9 cellular contexts compared by ENCODE assay signal in the genomic region with DNA sequence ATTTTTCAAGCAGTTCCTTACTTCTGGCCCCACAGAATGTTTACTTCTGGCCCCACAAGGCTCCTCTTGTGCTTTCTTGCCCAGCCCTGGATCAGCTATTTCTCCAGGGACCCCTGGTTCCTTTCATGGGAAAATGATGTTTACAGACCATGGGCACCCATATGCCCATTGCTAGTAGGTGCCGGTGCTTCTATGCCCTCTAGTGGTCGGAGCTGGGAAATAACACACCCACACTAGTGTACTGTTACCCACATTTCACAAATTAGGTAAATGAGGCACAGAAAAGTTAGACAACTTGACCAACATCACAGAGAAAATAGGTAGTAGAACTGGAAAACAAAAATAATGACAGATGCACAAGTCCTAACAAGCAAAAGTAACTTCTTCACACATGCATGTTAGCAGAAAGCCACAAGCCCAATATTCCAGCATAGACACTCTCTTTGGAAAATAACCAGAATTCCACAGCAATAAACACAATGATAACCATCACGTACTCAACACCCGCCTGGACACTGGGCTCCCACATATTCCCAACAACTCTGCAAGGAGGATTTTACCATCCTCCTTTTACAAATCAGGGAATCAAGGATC. TPM values are rescaled to one million over a fixed set of nuclear protein-coding genes. Genes with fewer than 3 reads are reported as not detected.
DNase-seq lines count a peak whose midpoint lies in the region; ATAC-seq and TF ChIP-seq lines count a peak whose summit lies in the region.
"Had no signal": no experiment of that assay in that cellular context is flagged by ENCODE, and none has a peak within 500 bp of the region (broad histone marks: within the 10 kb centered on the region; RNA-seq: fewer than 3 reads in every experiment).

No MANE protein-coding gene starts in this region.

- H3K4me3 ChIP-seq in HL-60 (replicated peaks; ENCODE audit: insufficient read depth, low read length): no peak overlapping the region
- H3K4me3 ChIP-seq in right atrium auricular region: no peak overlapping the region

- ATAC-seq in GM18867 (IDR thresholded peaks at IDR 0.05; ENCODE audit: unreplicated experiment): no peak

- DNase-seq in CMK (ENCODE audit: low read depth): peak; percentile 15
- peak; percentile 28 to 80 for DNase-seq in HL-60 (ENCODE audit: low read depth in 1 of 2, low spot score in 1 of 2)
- peak; percentile 72 for DNase-seq in SK-MEL-5 (ENCODE audit: low read depth, low spot score)
- DNase-seq in activated naive CD4-positive, alpha-beta T cell (lab: John Stamatoyannopoulos, UW): peak in 3 of 4 experiments; percentile 18 to 57 (median 43)
- no peak for DNase-seq in right atrium auricular region (ENCODE audit: low spot score)
- DNase-seq in stimulated activated CD4-positive, alpha-beta T cell treated with anti-CD3 and anti-CD28 coated beads, Interleukin-15, amount 100 ng/mL, for 48 hours (ENCODE audit: low read depth in 2 of 2): peak; percentile 37 to 68
- DNase-seq in posterior vena cava (ENCODE audit: low spot score): no peak

- H3K36me3 ChIP-seq in right atrium auricular region: no peaks in the 10 kb centered on the region

- H3K27me3 ChIP-seq in HL-60 (ENCODE audit: insufficient read depth, poor library complexity, severe bottlenecking): no peaks in the 10 kb centered on the region
- H3K27me3 ChIP-seq in right atrium auricular region: no peaks in the 10 kb centered on the region

- no peaks in the 10 kb centered on the region for H3K9me3 ChIP-seq in right atrium auricular region

- in situ Hi-C loops in SK-MEL-5 (cut with HindIII; ENCODE audit: low pct_unique_long_range_greater_than_20kb, low sequenced_read_pairs): no loop called here

- no peaks in the 10 kb centered on the region for H3K4me1 ChIP-seq in right atrium auricular region

- TF ChIP-seq CTCF in HL-60 (IDR thresholded peaks at IDR 0.05; ENCODE audit: insufficient read depth, low read length) (peak; percentile 45), right atrium auricular region (IDR thresholded peaks at IDR 0.05) (peak; percentile 57 to 70)

- intact Hi-C loops in posterior vena cava (cut with DNase I): no loop called here

- H3K27ac ChIP-seq in HL-60 (replicated peaks): peak overlapping the region; percentile 14; the same call in 1 of the 2 replicates
- H3K27ac ChIP-seq in right atrium auricular region: no peak overlapping the region

RNA-seq across cellular contexts. Expression of a gene that starts 1.3 kb away (rescaled TPM):
- total RNA-seq in SK-MEL-5 (2014; rRNA removed; shearing (Covaris generic)): 0.13 TPM in 1 of 2 replicates, not detected in the other
- polyA plus RNA-seq in SK-MEL-5 (2015; cell fraction: cytosol; rRNA removed): 0.05 and 0.08 TPM in 2 replicates
- not detected in 2 replicates for polyA plus RNA-seq in SK-MEL-5 (2015; cell fraction: nucleus; rRNA removed)
- total RNA-seq in right atrium auricular region (not detected), posterior vena cava (under 1 TPM in 1 of 2 donors, not detected in 1; 0.10 TPM)
- polyA plus RNA-seq: urinary bladder had no signal

RNA-seq across cellular contexts. Expression of a gene that starts 42.4 kb away (rescaled TPM):
- not detected in 2 replicates for total RNA-seq in SK-MEL-5 (2014; rRNA removed; shearing (Covaris generic))
- not detected in 2 replicates for polyA plus RNA-seq in SK-MEL-5 (2015; cell fraction: cytosol; rRNA removed)
- not detected in 2 replicates for polyA plus RNA-seq in SK-MEL-5 (2015; cell fraction: nucleus; rRNA removed)
- total RNA-seq in right atrium auricular region (not detected), posterior vena cava (under 1 TPM; 0.71 to 0.93 TPM)
- total RNA-seq: urinary bladder had no signal
- polyA plus RNA-seq: urinary bladder had no signal

RNA-seq across cellular contexts. Expression of a gene that starts 45.6 kb away (rescaled TPM):
- total RNA-seq in SK-MEL-5 (2014; rRNA removed; shearing (Covaris generic)): not detected in 2 replicates
- not detected in 2 replicates for polyA plus RNA-seq in SK-MEL-5 (2015; cell fraction: cytosol; rRNA removed)
- polyA plus RNA-seq in SK-MEL-5 (2015; cell fraction: nucleus; rRNA removed): not detected in 2 replicates
- total RNA-seq in right atrium auricular region (not detected), posterior vena cava (not detected)
- total RNA-seq: urinary bladder had no signal
- polyA plus RNA-seq: urinary bladder had no signal

Comparison
In these comparisons a context has a peak if more than half of its experiments do, and no peak if none do; other contexts are left out.
1. DNase-seq: peak in CMK (single experiment), HL-60 (2 of 2), SK-MEL-5 (single experiment), activated naive CD4-positive, alpha-beta T cell (3 of 4) and stimulated activated CD4-positive, alpha-beta T cell treated with anti-CD3 and anti-CD28 coated beads, Interleukin-15, amount 100 ng/mL, for 48 hours (2 of 2); none in right atrium auricular region (single experiment) and posterior vena cava (single experiment).